ENCODE assay signal across 1 cellular context in genomic region chr17:41654908-41655607, GRCh38.
TF ChIP-seq lines count a peak whose summit lies in the region.

No MANE protein-coding gene starts in this region.

TF ChIP-seq in H1, 55 proteins besides CTCF, POLR2A, EP300 and RAD21:
- TF ChIP-seq TBP (IDR thresholded peaks at IDR 0.05; ENCODE audit: low read depth, low read length) (no peak), SP4 (IDR thresholded peaks at IDR 0.05; ENCODE audit: low read length) (no peak), CHD1 (IDR thresholded peaks at IDR 0.05; ENCODE audit: low read depth, low read length) (no peak), EZH2 (IDR thresholded peaks at IDR 0.05; ENCODE audit: low read depth, low read length, severe bottlenecking) (no peak), NRF1 (IDR thresholded peaks at IDR 0.05; ENCODE audit: low read depth, low read length) (no peak), CBX8 (IDR thresholded peaks at IDR 0.05; ENCODE audit: borderline replicate concordance, low read depth, low read length) (no peak), POLR2AphosphoS5 (IDR thresholded peaks at IDR 0.05; ENCODE audit: low read depth, low read length) (no peak), CBX5 (IDR thresholded peaks at IDR 0.05; ENCODE audit: low read depth, low read length) (no peak), CTBP2 (IDR thresholded peaks at IDR 0.05; ENCODE audit: borderline replicate concordance, insufficient read depth, insufficient read length, low read length) (no peak)
